9 cellular contexts compared by ENCODE assay signal in the genomic region with DNA sequence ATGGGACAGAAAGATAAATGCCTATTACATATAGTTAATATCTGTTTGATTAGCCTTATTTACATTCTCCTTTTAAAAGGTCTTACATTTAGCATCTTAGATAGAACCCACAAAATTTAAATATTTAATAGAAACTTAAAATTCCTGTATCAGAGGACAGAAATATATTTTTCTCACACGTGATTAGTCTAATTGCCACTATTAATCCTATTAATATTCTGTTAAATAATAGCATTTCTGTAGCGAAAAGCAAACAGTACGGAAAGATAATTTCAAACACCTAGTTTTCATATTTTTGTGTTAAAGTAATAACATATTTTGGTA. TPM values are rescaled to one million over a fixed set of nuclear protein-coding genes. Genes with fewer than 3 reads are reported as not detected.
DNase-seq lines count a peak whose midpoint lies in the region; ATAC-seq and TF ChIP-seq lines count a peak whose summit lies in the region.
"Had no signal": no experiment of that assay in that cellular context is flagged by ENCODE, and none has a peak within 500 bp of the region (broad histone marks: within the 10 kb centered on the region; RNA-seq: fewer than 3 reads in every experiment).

No MANE protein-coding gene starts in this region.

- POLR2A ChIA-PET in WTC11 (lab: Charles Lee) = interaction anchor here (0.7 to 1.7 kb wide), 5 partner anchors 16 to 977 kb away, joined by 3 to 5 read pairs (median 3); no protein-coding TSS in a partner anchor

- peaks cover 19% of the 10 kb centered on the region for H3K27me3 Mint-ChIP-seq in WTC11 (ENCODE audit: low read depth)

- ATAC-seq in WTC11 (no peak), gastroesophageal sphincter (no peak), GM18873 (IDR thresholded peaks at IDR 0.05; ENCODE audit: low FRiP score, unreplicated experiment) (no peak)

- H3K27me3 ChIP-seq in HAP-1 (ENCODE audit: low read depth) = no peaks in the 10 kb centered on the region
- no peaks in the 10 kb centered on the region for H3K27me3 ChIP-seq in gastroesophageal sphincter
- H3K27me3 ChIP-seq in skeletal muscle satellite cell (ENCODE audit: control insufficient read depth, insufficient read depth, low read length) = no peaks in the 10 kb centered on the region

- TF ChIP-seq CTCF in WTC11 (IDR thresholded peaks at IDR 0.05) (no peak), gastroesophageal sphincter (IDR thresholded peaks at IDR 0.05) (no peak)

- H3K36me3 ChIP-seq in HAP-1 (replicated peaks) = no peaks in the 10 kb centered on the region
- H3K36me3 ChIP-seq in gastroesophageal sphincter = peaks cover 0 to 16% of the 10 kb centered on the region in 2 donors
- no peaks in the 10 kb centered on the region for H3K36me3 ChIP-seq in skeletal muscle satellite cell (ENCODE audit: insufficient read depth, low read length)

- H3K9ac ChIP-seq in skeletal muscle satellite cell (ENCODE audit: low read depth, low read length) = no peak overlapping the region

- H3K9me3 ChIP-seq in HAP-1 (no peaks in the 10 kb centered on the region), gastroesophageal sphincter (no peaks in the 10 kb centered on the region), skeletal muscle satellite cell (replicated peaks; ENCODE audit: low read length) (no peaks in the 10 kb centered on the region)

- peaks cover 4% of the 10 kb centered on the region for H3K4me1 ChIP-seq in HAP-1
- H3K4me1 ChIP-seq in gastroesophageal sphincter = peaks cover 3 to 20% (median 3%) of the 10 kb centered on the region in 3 donors
- no peaks in the 10 kb centered on the region for H3K4me1 ChIP-seq in skeletal muscle satellite cell (ENCODE audit: control insufficient read depth, insufficient read depth, low read length)

- DNase-seq in HAP-1 (ENCODE audit: low spot score in 2 of 2) (no peak), WTC11 (ENCODE audit: low spot score) (no peak), GOT3 (lab: John Stamatoyannopoulos, UW) (no peak), inferior parietal cortex (ENCODE audit: extremely low spot score) (no peak), NCI-H1436 (lab: John Stamatoyannopoulos, UW) (no peak)

- H3K27ac ChIP-seq in gastroesophageal sphincter = peak overlapping the region in 3 of 4 donors; percentile 81 to 86 (median 83)

- CTCF ChIA-PET in WTC11 (lab: Charles Lee) = interaction anchor here (0.6 to 4.6 kb wide), 10 partner anchors 10 to 209 kb away, joined by 3 to 33 read pairs (median 4); partner anchors contain the start of gene LGI4

- peak overlapping the region; percentile 86 for H3K4me2 ChIP-seq in skeletal muscle satellite cell (ENCODE audit: low read length)

- no peak overlapping the region for H3K27ac Mint-ChIP-seq in WTC11

- H3K9me3 Mint-ChIP-seq in WTC11 = peaks cover 10% of the 10 kb centered on the region
- H3K9me3 Mint-ChIP-seq: activated naive CD8-positive, alpha-beta T cell treated with anti-CD3 and anti-CD28 coated beads, Interleukin-2, amount 10 ng/mL, durations not matched to agents 7 days and 5 days had no signal

- no peak for TF ChIP-seq POLR2A in gastroesophageal sphincter (IDR thresholded peaks at IDR 0.05)

- peak overlapping the region; percentile 95 for H3K4me3 Mint-ChIP-seq in WTC11

- in situ Hi-C loops in HAP-1 (cut with MboI; ENCODE audit: low sequenced_read_pairs) = no loop called here

- 64% methylated on average over 3 of the region's 3 CpGs for WGBS in gastroesophageal sphincter (ENCODE audit: low coverage in 1 of 2), 2 donors

- H3K4me3 ChIP-seq in HAP-1 = peak overlapping the region; percentile 54
- peak overlapping the region; percentile 69 to 88 for H3K4me3 ChIP-seq in gastroesophageal sphincter
- peak overlapping the region; percentile 86 for H3K4me3 ChIP-seq in skeletal muscle satellite cell (ENCODE audit: low read length)

- peaks cover 11% of the 10 kb centered on the region for H3K4me1 Mint-ChIP-seq in WTC11

- peaks cover 14% of the 10 kb centered on the region for H3K36me3 Mint-ChIP-seq in WTC11

- no peak for TF ChIP-seq EP300 in gastroesophageal sphincter (IDR thresholded peaks at IDR 0.05)

TF ChIP-seq in WTC11, 78 proteins besides CTCF, POLR2A, EP300 and RAD21:
- TF ChIP-seq CDX4 (CRISPR knock-in tag; IDR thresholded peaks at IDR 0.05; ENCODE audit: borderline replicate concordance) (no peak), ZNF232 (CRISPR knock-in tag; IDR thresholded peaks at IDR 0.05) (no peak), ELF4 (CRISPR knock-in tag; IDR thresholded peaks at IDR 0.05; ENCODE audit: low read depth) (no peak)
- TF ChIP-seq, protein P1, sequence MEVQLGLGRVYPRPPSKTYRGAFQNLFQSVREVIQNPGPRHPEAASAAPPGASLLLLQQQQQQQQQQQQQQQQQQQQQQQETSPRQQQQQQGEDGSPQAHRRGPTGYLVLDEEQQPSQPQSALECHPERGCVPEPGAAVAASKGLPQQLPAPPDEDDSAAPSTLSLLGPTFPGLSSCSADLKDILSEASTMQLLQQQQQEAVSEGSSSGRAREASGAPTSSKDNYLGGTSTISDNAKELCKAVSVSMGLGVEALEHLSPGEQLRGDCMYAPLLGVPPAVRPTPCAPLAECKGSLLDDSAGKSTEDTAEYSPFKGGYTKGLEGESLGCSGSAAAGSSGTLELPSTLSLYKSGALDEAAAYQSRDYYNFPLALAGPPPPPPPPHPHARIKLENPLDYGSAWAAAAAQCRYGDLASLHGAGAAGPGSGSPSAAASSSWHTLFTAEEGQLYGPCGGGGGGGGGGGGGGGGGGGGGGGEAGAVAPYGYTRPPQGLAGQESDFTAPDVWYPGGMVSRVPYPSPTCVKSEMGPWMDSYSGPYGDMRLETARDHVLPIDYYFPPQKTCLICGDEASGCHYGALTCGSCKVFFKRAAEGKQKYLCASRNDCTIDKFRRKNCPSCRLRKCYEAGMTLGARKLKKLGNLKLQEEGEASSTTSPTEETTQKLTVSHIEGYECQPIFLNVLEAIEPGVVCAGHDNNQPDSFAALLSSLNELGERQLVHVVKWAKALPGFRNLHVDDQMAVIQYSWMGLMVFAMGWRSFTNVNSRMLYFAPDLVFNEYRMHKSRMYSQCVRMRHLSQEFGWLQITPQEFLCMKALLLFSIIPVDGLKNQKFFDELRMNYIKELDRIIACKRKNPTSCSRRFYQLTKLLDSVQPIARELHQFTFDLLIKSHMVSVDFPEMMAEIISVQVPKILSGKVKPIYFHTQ (CRISPR knock-in tag; IDR thresholded peaks at IDR 0.05) = no peak

RNA-seq across cellular contexts. Expression of gene ZNF30, which starts 0.4 kb away (rescaled TPM):
- total RNA-seq in WTC11 (2021) (5.4 to 6.8 TPM (median 6.0 TPM) in 3 replicates), gastroesophageal sphincter (1 to 10 TPM in 3 of 4 donors, under 1 TPM in 1; 0.94 to 2.8 (median 2.4) TPM)
- total RNA-seq in skeletal muscle satellite cell (2012; rRNA removed) = 1.7 and 2.5 TPM in 2 replicates

RNA-seq across cellular contexts. Expression of gene ZNF792, which starts 37.7 kb away (rescaled TPM):
- 6.6 to 12.9 TPM (median 8.0 TPM) in 3 replicates for total RNA-seq in WTC11 (2021)
- 10 to 100 TPM in 1 of 4 donors, 1 to 10 TPM in 3; 6.5 to 10.2 (median 7.3) TPM for total RNA-seq in gastroesophageal sphincter
- total RNA-seq in skeletal muscle satellite cell (2012; rRNA removed) = 3.0 and 3.1 TPM in 2 replicates
